Comparison of ENCODE assay signal across 10 cellular contexts in genomic region chr15:83853232-83853631, GRCh38.
"Had no signal": no experiment of that assay in that cellular context is flagged by ENCODE, and none has a peak within 500 bp of the region (broad histone marks: within the 10 kb centered on the region; RNA-seq: fewer than 3 reads in every experiment).

No MANE protein-coding gene starts in this region.

- H3K4me1 ChIP-seq: HAP-1 had no signal

- H3K4me3 Mint-ChIP-seq: HFFc6 had no signal

- H3K4me3 ChIP-seq: GM23248, HAP-1, K562 had no signal

- DNase-seq: GM23248, GOT3, H7, HFFc6, KG1 had no signal

- H3K9ac ChIP-seq: GM23248 had no signal

- H2AFZ ChIP-seq: GM23248 had no signal

- ATAC-seq: HCT116, HepG2, K562 had no signal

- H3K27ac ChIP-seq: GM23248, HL-60 had no signal

- H3K9me3 ChIP-seq: HAP-1 had no signal

- H3K27ac Mint-ChIP-seq: HFFc6 had no signal

- H3K36me3 ChIP-seq: HAP-1 had no signal
